In genomic region chr9:83629433-83630104, GRCh38 we compare ENCODE assay signal across 1 cellular context.
TF ChIP-seq lines count a peak whose summit lies in the region.

No MANE protein-coding gene starts in this region.

TF ChIP-seq in HepG2, 621 proteins besides CTCF, POLR2A, EP300 and RAD21 (continued from another document and continues in another):
- TF ChIP-seq ZNF646 (CRISPR knock-in tag; IDR thresholded peaks at IDR 0.05) (peak; percentile 69; the same call in 1 of the 2 replicates), NFYB (CRISPR knock-in tag; IDR thresholded peaks at IDR 0.05) (no peak), NFKBIZ (CRISPR knock-in tag; IDR thresholded peaks at IDR 0.05) (no peak), ATF7-NPFF (CRISPR knock-in tag; IDR thresholded peaks at IDR 0.05; ENCODE audit: low read depth) (no peak), ZNF644 (CRISPR knock-in tag; IDR thresholded peaks at IDR 0.05; ENCODE audit: low read depth) (peak; percentile 92), DMAP1 (CRISPR knock-in tag; IDR thresholded peaks at IDR 0.05) (peak; percentile 53; the same call in 1 of the 2 replicates), ZBTB26 (CRISPR knock-in tag; IDR thresholded peaks at IDR 0.05; ENCODE audit: borderline replicate concordance) (no peak), ATAD3A (CRISPR knock-in tag; IDR thresholded peaks at IDR 0.05) (no peak), TRIM24 (CRISPR knock-in tag; IDR thresholded peaks at IDR 0.05) (peak; percentile 68; the same call in 1 of the 2 replicates), ZNF281 (CRISPR knock-in tag; IDR thresholded peaks at IDR 0.05; ENCODE audit: borderline replicate concordance) (0 out of 2 replicates have a peak, but pooled peaks have one; percentile 5), ZNF33B (CRISPR knock-in tag; IDR thresholded peaks at IDR 0.05) (no peak), SNAPC5 (CRISPR knock-in tag; IDR thresholded peaks at IDR 0.05; ENCODE audit: borderline replicate concordance) (no peak), ZMAT5 (CRISPR knock-in tag; IDR thresholded peaks at IDR 0.05; ENCODE audit: borderline replicate concordance, low read depth) (no peak), ZNF414 (CRISPR knock-in tag; IDR thresholded peaks at IDR 0.05) (peak; percentile 56), SETDB1 (CRISPR knock-in tag; IDR thresholded peaks at IDR 0.05; ENCODE audit: borderline replicate concordance) (no peak), ETV6 (CRISPR knock-in tag; conservative IDR thresholded peaks at IDR 0.05) (no peak), ZNF704 (CRISPR knock-in tag; IDR thresholded peaks at IDR 0.05; ENCODE audit: borderline replicate concordance) (no peak), RBAK (CRISPR knock-in tag; IDR thresholded peaks at IDR 0.05) (0 out of 2 replicates have a peak, but pooled peaks have one; percentile 9), NFATC3 (CRISPR knock-in tag; IDR thresholded peaks at IDR 0.05) (no peak), ZNF841 (CRISPR knock-in tag; IDR thresholded peaks at IDR 0.05; ENCODE audit: borderline replicate concordance) (no peak), U2AF2 (IDR thresholded peaks at IDR 0.05; ENCODE audit: low read depth, low read length) (no peak), MAFG (CRISPR knock-in tag; IDR thresholded peaks at IDR 0.05) (no peak), ZBTB21 (CRISPR knock-in tag; IDR thresholded peaks at IDR 0.05) (0 out of 2 replicates have a peak, but pooled peaks have one; percentile 20), CREB3 (CRISPR knock-in tag; IDR thresholded peaks at IDR 0.05) (no peak), ZNF383 (CRISPR knock-in tag; IDR thresholded peaks at IDR 0.05; ENCODE audit: borderline replicate concordance) (no peak), CCAR2 (optimal IDR thresholded peaks at IDR 0.05; ENCODE audit: low read depth, low read length) (no peak), DR1 (CRISPR knock-in tag; IDR thresholded peaks at IDR 0.05) (no peak), ZNF883 (CRISPR knock-in tag; IDR thresholded peaks at IDR 0.05; ENCODE audit: not compliant biosample characterization) (peak; percentile 59), TEF (CRISPR knock-in tag; IDR thresholded peaks at IDR 0.05) (no peak), PBX3 (CRISPR knock-in tag; IDR thresholded peaks at IDR 0.05; ENCODE audit: borderline replicate concordance) (no peak), HIC2 (CRISPR knock-in tag; IDR thresholded peaks at IDR 0.05; ENCODE audit: low read depth) (peak; percentile 53; the same call in 1 of the 2 replicates), ZNF574 (CRISPR knock-in tag; IDR thresholded peaks at IDR 0.05) (peak; percentile 82), JDP2 (CRISPR knock-in tag; IDR thresholded peaks at IDR 0.05; ENCODE audit: borderline replicate concordance) (no peak), HOXA5 (CRISPR knock-in tag; IDR thresholded peaks at IDR 0.05) (peak; percentile 46; the same call in 1 of the 2 replicates), MXD4 (CRISPR knock-in tag; IDR thresholded peaks at IDR 0.05) (no peak), ATF5 (CRISPR knock-in tag; IDR thresholded peaks at IDR 0.05; ENCODE audit: low read depth) (0 out of 2 replicates have a peak, but pooled peaks have one; percentile 47), MTF1 (CRISPR knock-in tag; IDR thresholded peaks at IDR 0.05) (no peak)
